Comparison of ENCODE assay signal across 25 cellular contexts in the genomic region with DNA sequence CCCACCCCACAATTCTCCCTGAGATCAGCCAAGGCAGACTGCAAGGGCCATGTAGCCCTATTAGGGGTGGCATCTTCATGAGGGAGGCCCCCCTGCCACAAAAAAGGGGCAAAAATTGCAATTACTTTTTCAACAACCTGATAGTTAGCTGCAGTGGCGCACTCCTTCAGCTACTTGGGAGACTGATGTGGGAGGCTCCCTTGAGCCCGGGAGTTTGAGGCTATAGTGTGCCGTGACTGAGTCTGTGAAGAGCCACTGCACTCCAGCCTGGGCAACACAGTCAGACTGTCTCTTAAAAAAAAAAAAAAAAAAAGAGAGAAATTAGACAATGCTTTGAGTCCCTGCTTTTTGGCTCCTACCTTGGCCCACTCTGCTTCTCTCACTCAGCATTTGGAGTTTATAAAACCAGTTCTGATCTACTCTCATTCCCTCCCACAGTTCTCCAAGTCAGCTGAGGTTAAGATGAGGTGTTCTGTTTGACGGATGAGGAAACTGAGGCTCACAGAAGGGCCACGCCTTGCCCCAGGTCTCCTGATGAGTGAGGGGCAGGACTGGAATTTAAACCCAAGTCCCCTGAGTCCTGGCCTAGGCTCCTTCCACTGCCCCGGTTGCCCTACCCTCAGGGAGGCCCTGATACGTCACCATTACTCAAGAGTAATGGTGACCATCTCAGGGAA. TPM values are rescaled to one million over a fixed set of nuclear protein-coding genes. Genes with fewer than 3 reads are reported as not detected.
A peak's percentile ranks its signal among the peaks of the same experiment; 100 is the strongest.
DNase-seq lines count a peak whose midpoint lies in the region; ATAC-seq and TF ChIP-seq lines count a peak whose summit lies in the region.
"Had no signal": no experiment of that assay in that cellular context is flagged by ENCODE, and none has a peak within 500 bp of the region (broad histone marks: within the 10 kb centered on the region; RNA-seq: fewer than 3 reads in every experiment).

No MANE protein-coding gene starts in this region.

- TF ChIP-seq POLR2A in stomach (IDR thresholded peaks at IDR 0.05), result no peak

- H3K4me3 Mint-ChIP-seq in CD14-positive monocyte, result no peak overlapping the region
- H3K4me3 Mint-ChIP-seq: activated naive CD8-positive, alpha-beta T cell treated with anti-CD3 and anti-CD28 coated beads, Interleukin-2, amount 10 ng/mL, durations not matched to agents 7 days and 5 days; endodermal cell; IgD-negative memory B cell had no signal

- H3K4me3 ChIP-seq in coronary artery (no peak overlapping the region), lung (no peak overlapping the region), stomach (no peak overlapping the region)
- H3K4me3 ChIP-seq: body of pancreas, HAP-1 had no signal

- intact Hi-C loops in CD14-positive monocyte (cut with micrococcal nuclease) (no loop called here), stomach (cut with DNase I; ENCODE audit: low total_unique reads) (no loop called here)

- ATAC-seq in lung (ENCODE audit: insufficient read depth, low FRiP score) (no peak), GM18868 (IDR thresholded peaks at IDR 0.05; ENCODE audit: unreplicated experiment) (no peak)
- ATAC-seq: body of pancreas, Panc1 had no signal

- peak overlapping the region in 4 of 7 donors; percentile 27 to 82 (median 54) for H3K27ac Mint-ChIP-seq in CD14-positive monocyte
- H3K27ac Mint-ChIP-seq: activated naive CD8-positive, alpha-beta T cell treated with anti-CD3 and anti-CD28 coated beads, Interleukin-2, amount 10 ng/mL, durations not matched to agents 7 days and 5 days; endodermal cell; IgD-negative memory B cell had no signal

- WGBS in lung, 2 donors, result 91% methylated on average over 7 of the region's 7 CpGs
- 92 to 95% (median 95%) methylated on average over 7 of the region's 7 CpGs for WGBS in stomach, 5 donors

- peaks cover 0 to 2% of the 10 kb centered on the region in 2 donors for H3K9me3 ChIP-seq in lung (ENCODE audit: control insufficient read depth in 2 of 2, insufficient read depth in 1 of 2, low read length in 1 of 2)
- H3K9me3 ChIP-seq in stomach, result no peaks in the 10 kb centered on the region
- H3K9me3 ChIP-seq: body of pancreas, HAP-1, SK-N-SH had no signal

- H3K36me3 Mint-ChIP-seq in CD14-positive monocyte, result peaks cover 81 to 87% of the 10 kb centered on the region in 2 donors

- H3K4me1 ChIP-seq in lung (ENCODE audit: control insufficient read depth in 2 of 2, insufficient read depth in 2 of 2, low read length in 2 of 2), result peaks cover 24 to 25% of the 10 kb centered on the region in 2 donors
- H3K4me1 ChIP-seq in stomach, result peaks cover 22 to 46% (median 34%) of the 10 kb centered on the region in 4 donors
- H3K4me1 ChIP-seq: HAP-1, parathyroid adenoma had no signal

- peaks cover 0 to 1% (median 0%) of the 10 kb centered on the region in 7 donors for H3K9me3 Mint-ChIP-seq in CD14-positive monocyte
- H3K9me3 Mint-ChIP-seq: activated naive CD8-positive, alpha-beta T cell treated with anti-CD3 and anti-CD28 coated beads, Interleukin-2, amount 10 ng/mL, durations not matched to agents 7 days and 5 days; endodermal cell; IgD-negative memory B cell had no signal

- peaks cover 19% of the 10 kb centered on the region for H3K4me1 Mint-ChIP-seq in CD14-positive monocyte
- H3K4me1 Mint-ChIP-seq: activated naive CD8-positive, alpha-beta T cell treated with anti-CD3 and anti-CD28 coated beads, Interleukin-2, amount 10 ng/mL, durations not matched to agents 7 days and 5 days; endodermal cell; IgD-negative memory B cell had no signal

- H3K27ac ChIP-seq in coronary artery, result peak overlapping the region; percentile 59 to 97
- H3K27ac ChIP-seq in lung (ENCODE audit: low read depth in 1 of 2, low read length in 1 of 2), result peak overlapping the region; percentile 37 to 62
- H3K27ac ChIP-seq in stomach, result peak overlapping the region; percentile 22 to 75 (median 58)
- H3K27ac ChIP-seq: body of pancreas, parathyroid adenoma, WERI-Rb-1 had no signal

- DNase-seq in CD14-positive monocyte (ENCODE audit: low spot score), result no peak
- DNase-seq in coronary artery (ENCODE audit: low spot score), result no peak
- DNase-seq in lung (ENCODE audit: low spot score), result no peak
- no peak for DNase-seq in stomach
- no peak for DNase-seq in DMS 273 (lab: John Stamatoyannopoulos, UW; ENCODE audit: unreplicated experiment)
- no peak for DNase-seq in DMS 273 treated with DMSO at 0.1 percent for 48 hours (lab: John Stamatoyannopoulos, UW)
- DNase-seq in ecto neural progenitor cell (ENCODE audit: low spot score), result no peak
- DNase-seq: activated CD4-positive, alpha-beta T cell treated with anti-CD3 and anti-CD28 coated beads, Interleukin-2, amount 50 U/mL, for 1 hour; activated CD8-positive, alpha-beta memory T cell treated with anti-CD3 and anti-CD28 coated beads, Interleukin-2, amount 50 U/mL, for 4 hours; activated effector memory CD4-positive, alpha-beta T cell treated with Interleukin-2 at 50 U/mL for 16 hours; activated naive CD8-positive, alpha-beta T cell treated with anti-CD3 and anti-CD28 coated beads, Interleukin-2, amount 10 ng/mL, durations not matched to agents 7 days and 5 days; C1 segment of cervical spinal cord; endodermal cell; left colon; NCI-H1417 treated with DMSO at 0.1 percent for 48 hours; NCI-H524; SK-N-SH; stimulated activated CD4-positive, alpha-beta T cell treated with anti-CD3 and anti-CD28 coated beads, Interleukin-1b, Interleukin-23, amount 100 ng/mL, for 48 hours; WERI-Rb-1 had no signal

- TF ChIP-seq CTCF in CD14-positive monocyte (IDR thresholded peaks at IDR 0.05), result no peak
- TF ChIP-seq CTCF in coronary artery (IDR thresholded peaks at IDR 0.05), result no peak
- TF ChIP-seq CTCF in lung (IDR thresholded peaks at IDR 0.05; ENCODE audit: control extremely low read depth, extremely low read depth), result no peak
- no peak for TF ChIP-seq CTCF in stomach (IDR thresholded peaks at IDR 0.05)

- H3K36me3 ChIP-seq in lung (ENCODE audit: control insufficient read depth in 2 of 2, insufficient read depth in 2 of 2, low read length in 2 of 2) (peaks cover 11 to 66% of the 10 kb centered on the region in 2 donors), stomach (peaks cover 71 to 100% (median 92%) of the 10 kb centered on the region in 4 donors)

- H3K27me3 Mint-ChIP-seq in CD14-positive monocyte (ENCODE audit: low read depth in 3 of 3), result peaks cover 0 to 2% (median 1%) of the 10 kb centered on the region in 3 donors
- H3K27me3 Mint-ChIP-seq: activated naive CD8-positive, alpha-beta T cell treated with anti-CD3 and anti-CD28 coated beads, Interleukin-2, amount 10 ng/mL, durations not matched to agents 7 days and 5 days; IgD-negative memory B cell had no signal

- H3K27me3 ChIP-seq in lung (ENCODE audit: control insufficient read depth, insufficient read depth) (no peaks in the 10 kb centered on the region), stomach (no peaks in the 10 kb centered on the region)
- H3K27me3 ChIP-seq: body of pancreas had no signal

- TF ChIP-seq EP300 in stomach (IDR thresholded peaks at IDR 0.05), result no peak

RNA-seq across cellular contexts. Expression of a gene that starts 8.9 kb away (rescaled TPM):
- polyA plus RNA-seq in CD14-positive monocyte (1 to 10 TPM; 3.5 to 3.8 TPM), lung (1,000 to 10,000 TPM; 1,067 to 1,457 TPM), stomach (100 to 1,000 TPM; 232 to 715 (median 360) TPM)
- total RNA-seq in lung (100 to 1,000 TPM in 1 of 2 donors, 10 to 100 TPM in 1; 99.0 to 586 TPM), stomach (100 to 1,000 TPM in 4 of 5 donors, 10 to 100 TPM in 1; 70.5 to 828 (median 245) TPM)
- total RNA-seq: activated naive CD8-positive, alpha-beta T cell treated with anti-CD3 and anti-CD28 coated beads, Interleukin-2, amount 10 ng/mL, durations not matched to agents 7 days and 5 days had no signal

RNA-seq across cellular contexts. Expression of a gene that starts 51.5 kb away (rescaled TPM):
- polyA plus RNA-seq in CD14-positive monocyte, result 10 to 100 TPM; 30.8 to 46.4 TPM
- 100 to 1,000 TPM; 116 to 142 TPM for total RNA-seq in lung
- polyA plus RNA-seq in lung, result 100 to 1,000 TPM in 1 of 2 donors, 10 to 100 TPM in 1; 81.5 to 308 TPM
- 100 to 1,000 TPM in 3 of 5 donors, 10 to 100 TPM in 2; 67.4 to 136 (median 118) TPM for total RNA-seq in stomach
- polyA plus RNA-seq in stomach, result 100 to 1,000 TPM in 1 of 3 donors, 10 to 100 TPM in 2; 45.1 to 122 (median 90.8) TPM

Comparison
In these comparisons a context has a peak if more than half of its experiments do, and no peak if none do; other contexts are left out.
1. RNA of a gene that starts 8.9 kb away (polyA plus RNA-seq): 1,067 to 1,457 TPM in lung and 232 to 715 TPM in stomach; 3.5 to 3.8 TPM in CD14-positive monocyte; every median in the first group is over 10 times any median in the second.
2. Peak in every context shown above with its lines, with median percentiles within 50 percentile points of each other: H3K27ac ChIP-seq.